ENCODE assay signal across 34 cellular contexts in the genomic region with DNA sequence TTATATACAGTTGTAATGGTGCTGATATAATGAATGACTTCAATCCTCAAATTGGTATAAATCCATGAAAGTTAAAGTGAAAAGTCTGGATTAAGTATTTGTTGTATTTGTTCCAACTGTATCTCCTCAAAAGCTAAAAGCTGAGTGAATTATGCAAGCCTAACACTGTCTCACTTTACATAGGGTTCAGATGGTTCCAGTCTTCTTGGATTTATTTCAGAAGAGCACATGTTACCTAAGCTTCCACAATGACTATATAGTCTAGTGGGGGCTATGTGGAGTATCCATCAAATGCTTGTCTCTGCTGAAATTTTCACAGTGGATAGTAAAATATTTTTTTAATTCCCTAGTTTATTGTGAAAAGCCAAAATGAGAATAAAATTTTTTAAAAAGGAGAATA.
"Had no signal": no experiment of that assay in that cellular context is flagged by ENCODE, and none has a peak within 500 bp of the region (broad histone marks: within the 10 kb centered on the region; RNA-seq: fewer than 3 reads in every experiment).

No MANE protein-coding gene starts in this region.

- H3K27ac ChIP-seq: KMS-11 had no signal

- H3K27me3 ChIP-seq: MG63 had no signal

- H3K4me2 ChIP-seq: KMS-11 had no signal

- H3K9me3 ChIP-seq: MG63 had no signal

- DNase-seq: Karpas-422, Kasumi-1, KG1, MG63, MM.1S, MV-4-11, NCI-H1048, NCI-H1092, NCI-H1092 treated with DMSO at 0.1 percent for 48 hours, NCI-H1105, NCI-H1105 treated with DMSO at 0.1 percent for 48 hours, NCI-H1417, NCI-H1417 treated with DMSO at 0.1 percent for 48 hours, NCI-H1436, NCI-H146, NCI-H1694, NCI-H1694 treated with DMSO at 0.1 percent for 48 hours, NCI-H187, NCI-H187 treated with DMSO at 0.1 percent for 48 hours, NCI-H1930, NCI-H2029, NCI-H2029 treated with DMSO at 0.1 percent for 48 hours, NCI-H2081, NCI-H2081 treated with DMSO at 0.1 percent for 48 hours, NCI-H2107, NCI-H2171, NCI-H2171 treated with DMSO at 0.1 percent for 48 hours, NCI-H2227 treated with DMSO at 0.1 percent for 48 hours, NCI-H226, NCI-H345, NCI-H446, NCI-H446 treated with DMSO at 0.1 percent for 48 hours, NCI-H510A had no signal

- H3K4me3 ChIP-seq: MG63 had no signal

- H3K9ac ChIP-seq: KMS-11 had no signal
